ENCODE assay signal across 8 cellular contexts in genomic region chr3:72487078-72487765, GRCh38. TPM values are rescaled to one million over a fixed set of nuclear protein-coding genes. Genes with fewer than 3 reads are reported as not detected.
A peak's percentile ranks its signal among the peaks of the same experiment; 100 is the strongest.
DNase-seq lines count a peak whose midpoint lies in the region; ATAC-seq and TF ChIP-seq lines count a peak whose summit lies in the region.

No MANE protein-coding gene starts in this region.

- no peak overlapping the region for H3K4me2 ChIP-seq in mammary epithelial cell (ENCODE audit: insufficient read depth, low read depth, low read length)

- no peaks in the 10 kb centered on the region for H3K36me3 ChIP-seq in mammary epithelial cell (ENCODE audit: insufficient read depth, low read length)
- H3K36me3 ChIP-seq in transverse colon, result no peaks in the 10 kb centered on the region
- H3K36me3 ChIP-seq in WERI-Rb-1, result no peaks in the 10 kb centered on the region

- peaks cover 7% of the 10 kb centered on the region for H3K4me1 Mint-ChIP-seq in endothelial cell (ENCODE audit: unreplicated experiment)

- peaks cover 4% of the 10 kb centered on the region for H3K27me3 Mint-ChIP-seq in endothelial cell (ENCODE audit: unreplicated experiment)

- in situ Hi-C loops in mammary epithelial cell (cut with MboI; ENCODE audit: low sequenced_read_pairs in 2 of 2) (no loop called here), transverse colon (cut with MboI; ENCODE audit: low pct_ligation_motif_present in 1 of 4, low pct_unique_long_range_greater_than_20kb in 1 of 4, low sequenced_read_pairs in 3 of 4) (no loop called here)

- no peak for TF ChIP-seq EP300 in transverse colon (IDR thresholded peaks at IDR 0.05; ENCODE audit: low read depth)

- no peaks in the 10 kb centered on the region for H3K79me2 ChIP-seq in mammary epithelial cell (ENCODE audit: insufficient read depth, low read length)

- 52% methylated on average over 8 of the region's 11 CpGs for WGBS in mammary epithelial cell (ENCODE audit: low coverage, missing lambda C conversion rate)
- WGBS in transverse colon (ENCODE audit: low coverage in 1 of 2), 2 donors, result 43% methylated on average over 11 of the region's 11 CpGs; no CpG with 5 or more reads in 1 of the 2 donors

- intact Hi-C loops in mammary epithelial cell (cut with micrococcal nuclease), result loop anchor here (5.0 kb wide), 1 partner anchor 140 kb away; no protein-coding TSS in a partner anchor
- intact Hi-C loops in transverse colon (cut with DNase I; ENCODE audit: low total_unique reads), result no loop called here

- H3K36me3 Mint-ChIP-seq in endothelial cell (ENCODE audit: low read depth, unreplicated experiment), result no peaks in the 10 kb centered on the region

- H2AFZ ChIP-seq in mammary epithelial cell (ENCODE audit: low read depth, low read length), result no peak overlapping the region

- dilution Hi-C loops in mammary epithelial cell (cut with HindIII; ENCODE audit: low sequenced_read_pairs), result no loop called here

- H3K4me1 ChIP-seq in mammary epithelial cell (ENCODE audit: insufficient read depth, low read length) (peaks cover 45% of the 10 kb centered on the region), transverse colon (peaks cover 5 to 27% (median 18%) of the 10 kb centered on the region in 4 donors)

- DNase-seq in EH (ENCODE audit: low read depth) (peak; percentile 97), M059J (ENCODE audit: low read depth) (peak; percentile 88), mammary epithelial cell (peak; percentile 44), myocyte (ENCODE audit: low read depth) (peak; percentile 97), transverse colon (peak; percentile 72), endothelial cell (ENCODE audit: low spot score) (no peak), WERI-Rb-1 (no peak)

- no peak for ATAC-seq in HG02610 (IDR thresholded peaks at IDR 0.05; ENCODE audit: unreplicated experiment)

- H3K9me3 ChIP-seq in mammary epithelial cell (replicated peaks; ENCODE audit: insufficient read depth, low read length) (no peaks in the 10 kb centered on the region), transverse colon (no peaks in the 10 kb centered on the region), WERI-Rb-1 (ENCODE audit: severe bottlenecking) (no peaks in the 10 kb centered on the region)

- CTCF ChIA-PET in mammary epithelial cell (lab: Charles Lee; ENCODE audit: low non-redundant PET), result no interaction called here

- no peak overlapping the region for H3K9ac ChIP-seq in mammary epithelial cell (ENCODE audit: insufficient read depth, low read length)

- H3K27ac Mint-ChIP-seq in endothelial cell (ENCODE audit: unreplicated experiment), result no peak overlapping the region

- no peaks in the 10 kb centered on the region for H3K9me3 Mint-ChIP-seq in endothelial cell (ENCODE audit: unreplicated experiment)

- TF ChIP-seq CTCF in mammary epithelial cell (conservative IDR thresholded peaks at IDR 0.05 in 1 of 2, IDR thresholded peaks at IDR 0.05 in 1 of 2; ENCODE audit: extremely low read depth in 1 of 2, insufficient read depth in 1 of 2, low read depth in 1 of 2, low read length in 2 of 2), result no peak
- no peak for TF ChIP-seq CTCF in transverse colon (IDR thresholded peaks at IDR 0.05)
- no peak for TF ChIP-seq CTCF in endothelial cell (IDR thresholded peaks at IDR 0.05; ENCODE audit: unreplicated experiment)
- TF ChIP-seq CTCF in WERI-Rb-1 (IDR thresholded peaks at IDR 0.05; ENCODE audit: low read depth, low read length), result no peak

- H3K4me3 ChIP-seq in mammary epithelial cell (replicated peaks in 1 of 3; ENCODE audit: insufficient read depth in 1 of 3, low read depth in 2 of 3, low read length in 3 of 3), result no peak overlapping the region
- no peak overlapping the region for H3K4me3 ChIP-seq in transverse colon
- no peak overlapping the region for H3K4me3 ChIP-seq in WERI-Rb-1 (ENCODE audit: low read depth, low read length)

- H3K27ac ChIP-seq in mammary epithelial cell (ENCODE audit: insufficient read depth, low read depth, low read length), result no peak overlapping the region
- peak overlapping the region; percentile 28 to 53 (median 43) for H3K27ac ChIP-seq in transverse colon
- no peak overlapping the region for H3K27ac ChIP-seq in WERI-Rb-1

- no TSS peak for BruUV-seq in mammary epithelial cell (replicated peaks; lab: Mats Ljungman, UMichigan)

- H4K20me1 ChIP-seq in mammary epithelial cell (ENCODE audit: insufficient read depth, low read length), result no peaks in the 10 kb centered on the region

- H3K27me3 ChIP-seq in mammary epithelial cell (ENCODE audit: insufficient read depth, low read length) (no peaks in the 10 kb centered on the region), transverse colon (no peaks in the 10 kb centered on the region), WERI-Rb-1 (ENCODE audit: insufficient read depth, low read depth, severe bottlenecking) (no peaks in the 10 kb centered on the region)

- H3K4me3 Mint-ChIP-seq in endothelial cell (ENCODE audit: unreplicated experiment), result no peak overlapping the region

- no peak for TF ChIP-seq POLR2A in transverse colon (IDR thresholded peaks at IDR 0.05)

RNA-seq across cellular contexts. Expression of gene RYBP, which starts 40.8 kb away (rescaled TPM):
- total RNA-seq in M059J (2014; rRNA removed; shearing (Covaris generic)), result 3.3 and 6.6 TPM in 2 replicates
- 10 to 100 TPM; 11.0 to 12.4 TPM for total RNA-seq in mammary epithelial cell
- 5.2 TPM for polyA plus RNA-seq in mammary epithelial cell
- 5.3 TPM for polyA minus RNA-seq in mammary epithelial cell
- 4.8 and 5.9 TPM in 2 replicates for total RNA-seq in myocyte
- polyA plus RNA-seq in myocyte (2012), result 8.0 TPM
- total RNA-seq in transverse colon, result 10 to 100 TPM in 2 of 4 donors, 1 to 10 TPM in 2; 3.0 to 13.3 (median 10.0) TPM
- total RNA-seq in endothelial cell (ENCODE audit: unreplicated experiment), result 40.7 TPM

Comparison
In these comparisons a context has a peak if more than half of its experiments do, and no peak if none do; other contexts are left out.
1. DNase-seq: peak in EH (single experiment), M059J (single experiment), mammary epithelial cell (single experiment), myocyte (single experiment) and transverse colon (single experiment); none in endothelial cell (single experiment) and WERI-Rb-1 (single experiment).
2. H3K27ac ChIP-seq: peak in transverse colon (4 of 4); none in mammary epithelial cell (single experiment) and WERI-Rb-1 (single experiment).